ENCODE assay signal across 21 cellular contexts in the genomic region with DNA sequence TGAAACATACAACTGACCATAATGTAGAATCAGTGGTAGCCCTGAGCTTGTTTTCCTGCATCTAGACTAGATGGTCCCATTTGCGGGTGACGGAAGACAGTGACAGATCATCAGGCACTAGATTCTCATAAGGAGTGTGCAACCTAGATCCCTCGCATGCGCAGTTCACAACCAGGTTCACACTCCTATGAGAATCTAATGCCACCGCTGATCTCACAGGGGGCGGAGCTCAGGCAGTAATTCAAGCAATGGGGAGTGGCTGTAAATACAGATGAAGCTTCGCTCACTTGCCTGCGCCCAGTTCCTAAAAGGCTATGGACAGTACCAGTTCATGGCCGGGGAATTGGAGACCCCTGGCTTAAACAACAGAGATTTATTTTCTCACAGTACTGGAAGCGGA.
A peak's percentile ranks its signal among the peaks of the same experiment; 100 is the strongest.
DNase-seq lines count a peak whose midpoint lies in the region; TF ChIP-seq lines count a peak whose summit lies in the region.
"Had no signal": no experiment of that assay in that cellular context is flagged by ENCODE, and none has a peak within 500 bp of the region (broad histone marks: within the 10 kb centered on the region; RNA-seq: fewer than 3 reads in every experiment).

No MANE protein-coding gene starts in this region.

- in situ Hi-C loops in SK-MEL-5 (cut with HindIII; ENCODE audit: low pct_unique_long_range_greater_than_20kb, low sequenced_read_pairs): no loop called here

- intact Hi-C loops in esophagus muscularis mucosa (cut with DNase I): no loop called here

- no peaks in the 10 kb centered on the region for H3K4me1 Mint-ChIP-seq in osteocyte (ENCODE audit: unreplicated experiment)
- H3K4me1 Mint-ChIP-seq: B cell had no signal

- H3K4me1 ChIP-seq in esophagus muscularis mucosa: no peaks in the 10 kb centered on the region

- no peaks in the 10 kb centered on the region for H3K27me3 ChIP-seq in esophagus muscularis mucosa
- H3K27me3 ChIP-seq: BLaER1 treated with 17β-estradiol and CSF1 and Interleukin-3, amounts not matched to agents 10 nM and 100 nM had no signal

- TF ChIP-seq CTCF in esophagus muscularis mucosa (IDR thresholded peaks at IDR 0.05): no peak
- TF ChIP-seq CTCF in osteocyte (IDR thresholded peaks at IDR 0.05): no peak

- no peak overlapping the region for H3K27ac Mint-ChIP-seq in osteocyte (ENCODE audit: unreplicated experiment)
- H3K27ac Mint-ChIP-seq: B cell; CD4-positive, alpha-beta T cell; CD8-positive, alpha-beta T cell had no signal

- peaks cover 0 to 9% (median 9%) of the 10 kb centered on the region in 4 donors for H3K9me3 ChIP-seq in esophagus muscularis mucosa

- no peak for TF ChIP-seq POLR2A in esophagus muscularis mucosa (IDR thresholded peaks at IDR 0.05; ENCODE audit: low read depth)

- H3K4me3 Mint-ChIP-seq in osteocyte (ENCODE audit: unreplicated experiment): no peak overlapping the region
- H3K4me3 Mint-ChIP-seq: B cell; CD4-positive, alpha-beta T cell; CD8-positive, alpha-beta T cell had no signal

- no peaks in the 10 kb centered on the region for H3K36me3 Mint-ChIP-seq in osteocyte (ENCODE audit: unreplicated experiment)
- H3K36me3 Mint-ChIP-seq: CD8-positive, alpha-beta T cell had no signal

- WGBS in esophagus muscularis mucosa: 94% methylated on average over 10 of the region's 10 CpGs

- no peaks in the 10 kb centered on the region for H3K27me3 Mint-ChIP-seq in osteocyte (ENCODE audit: unreplicated experiment)
- H3K27me3 Mint-ChIP-seq: B cell; CD4-positive, alpha-beta T cell had no signal

- no peak overlapping the region for H3K4me3 ChIP-seq in esophagus muscularis mucosa
- H3K4me3 ChIP-seq: BLaER1 treated with 17β-estradiol and CSF1 and Interleukin-3, amounts not matched to agents 10 nM and 100 nM had no signal

- no peak for TF ChIP-seq EP300 in esophagus muscularis mucosa (IDR thresholded peaks at IDR 0.05)

- no peak overlapping the region for H3K27ac ChIP-seq in esophagus muscularis mucosa (replicated peaks in 1 of 4)
- H3K27ac ChIP-seq: BLaER1 treated with 17β-estradiol and CSF1 and Interleukin-3, amounts not matched to agents 10 nM and 100 nM; C4-2B had no signal

- DNase-seq in SK-MEL-5 (ENCODE audit: low read depth, low spot score) (peak; percentile 13), esophagus muscularis mucosa (ENCODE audit: extremely low spot score) (peak; percentile 45), osteocyte (ENCODE audit: extremely low spot score, unreplicated experiment) (peak; percentile 38), COR-L47 (lab: John Stamatoyannopoulos, UW) (no peak), cortex of kidney (lab: John Stamatoyannopoulos, UW) (no peak)
- DNase-seq in activated naive CD4-positive, alpha-beta T cell treated with anti-CD3 and anti-CD28 coated beads, Interleukin-2, amount 50 U/mL, for 16 hours: no peak
- DNase-seq: 8988T; ACHN; AML-193; CD4-positive, alpha-beta T cell; CD8-positive, alpha-beta T cell; DMS 273 treated with DMSO at 0.1 percent for 48 hours; DMS153; DMS53; DMS79; DND-41; EL; GDM1 had no signal

- H3K36me3 ChIP-seq in esophagus muscularis mucosa: no peaks in the 10 kb centered on the region
- H3K36me3 ChIP-seq: BLaER1 treated with 17β-estradiol and CSF1 and Interleukin-3, amounts not matched to agents 10 nM and 100 nM had no signal

- peaks cover 36% of the 10 kb centered on the region for H3K9me3 Mint-ChIP-seq in osteocyte (ENCODE audit: unreplicated experiment)
- H3K9me3 Mint-ChIP-seq: CD8-positive, alpha-beta T cell had no signal

Comparison
In these comparisons a context has a peak if more than half of its experiments do, and no peak if none do; other contexts are left out.
1. DNase-seq: peak in SK-MEL-5 (single experiment), esophagus muscularis mucosa (single experiment) and osteocyte (single experiment); none in COR-L47 (single experiment), cortex of kidney (single experiment) and activated naive CD4-positive, alpha-beta T cell treated with anti-CD3 and anti-CD28 coated beads, Interleukin-2, amount 50 U/mL, for 16 hours (single experiment).